Comparison of ENCODE assay signal across 18 cellular contexts in the genomic region with DNA sequence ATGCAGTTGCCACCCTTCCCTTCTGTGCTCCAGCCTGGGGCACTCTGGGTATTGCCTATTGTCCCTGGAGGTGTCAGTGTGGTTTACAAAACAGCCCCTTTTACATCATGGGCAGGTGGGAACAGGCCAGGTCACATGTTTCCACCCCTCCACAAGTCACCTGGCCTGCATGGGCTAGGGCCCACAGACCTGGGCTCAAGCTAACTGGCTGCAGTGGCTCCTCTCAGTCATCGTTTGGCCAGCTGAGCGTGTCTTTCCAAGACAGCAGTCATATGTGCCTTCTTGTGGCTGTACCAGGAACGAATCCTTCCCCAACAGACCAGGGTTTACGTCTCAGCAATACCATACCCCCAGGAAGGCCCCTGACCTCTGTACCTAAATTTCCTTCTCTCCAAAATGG. TPM values are rescaled to one million over a fixed set of nuclear protein-coding genes. Genes with fewer than 3 reads are reported as not detected.
DNase-seq lines count a peak whose midpoint lies in the region; TF ChIP-seq lines count a peak whose summit lies in the region.
"Had no signal": no experiment of that assay in that cellular context is flagged by ENCODE, and none has a peak within 500 bp of the region (broad histone marks: within the 10 kb centered on the region; RNA-seq: fewer than 3 reads in every experiment).

No MANE protein-coding gene starts in this region.

- intact Hi-C loops in A673 (cut with micrococcal nuclease; ENCODE audit: unreplicated experiment): no loop called here

- H3K9me3 ChIP-seq in BLaER1 (no peaks in the 10 kb centered on the region), osteoblast (ENCODE audit: low read depth, low read length) (no peaks in the 10 kb centered on the region), A673 (ENCODE audit: low read depth, low read length, poor library complexity, severe bottlenecking) (no peaks in the 10 kb centered on the region)
- H3K9me3 ChIP-seq in BLaER1 treated with 17β-estradiol and CSF1 and Interleukin-3, amounts not matched to agents 10 nM and 100 nM (replicated peaks in 1 of 11): no peaks in the 10 kb centered on the region
- H3K9me3 ChIP-seq: HAP-1 had no signal

- H3K4me2 ChIP-seq in BLaER1 (peak overlapping the region; percentile 78), osteoblast (ENCODE audit: insufficient read depth, low read length) (no peak overlapping the region)
- H3K4me2 ChIP-seq in BLaER1 treated with 17β-estradiol and CSF1 and Interleukin-3, amounts not matched to agents 10 nM and 100 nM: peak overlapping the region in 7 of 11 experiments; percentile 65 to 83 (median 77); a peak in 14 of 22 replicates

- no peak for TF ChIP-seq CTCF in VCaP (conservative IDR thresholded peaks at IDR 0.05)
- no peak for TF ChIP-seq CTCF in osteoblast (IDR thresholded peaks at IDR 0.05; ENCODE audit: extremely low read depth, low read depth, low read length)
- TF ChIP-seq CTCF in A673 (conservative IDR thresholded peaks at IDR 0.05; ENCODE audit: low read depth, low read length): no peak

- no peak overlapping the region for H2AFZ ChIP-seq in osteoblast (ENCODE audit: low read length)

- peaks cover 31% of the 10 kb centered on the region for H3K36me3 ChIP-seq in BLaER1
- H3K36me3 ChIP-seq in BLaER1 treated with 17β-estradiol and CSF1 and Interleukin-3, amounts not matched to agents 10 nM and 100 nM: peaks cover 0 to 34% (median 20%) of the 10 kb centered on the region in 11 experiments; a peak in 10 of 22 replicates
- H3K36me3 ChIP-seq in osteoblast (ENCODE audit: insufficient read depth, low read length): no peaks in the 10 kb centered on the region
- H3K36me3 ChIP-seq in A673 (ENCODE audit: insufficient read depth, low read length, poor library complexity, severe bottlenecking): no peaks in the 10 kb centered on the region
- H3K36me3 ChIP-seq: HAP-1 had no signal

- peak; percentile 79 for DNase-seq in osteoblast (ENCODE audit: insufficient read length, low spot score, missing footprints)
- DNase-seq in A673 (ENCODE audit: low spot score): no peak
- DNase-seq in DMS53 treated with DMSO at 0.1 percent for 48 hours (lab: John Stamatoyannopoulos, UW; ENCODE audit: unreplicated experiment): no peak
- no peak for DNase-seq in T-helper 1 cell
- DNase-seq: AML-193; Calu3; CD8-positive, alpha-beta T cell; DND-41; EL; IMR-90 had no signal

- no peaks in the 10 kb centered on the region for H4K20me1 ChIP-seq in BLaER1
- H4K20me1 ChIP-seq in BLaER1 treated with 17β-estradiol and CSF1 and Interleukin-3, amounts not matched to agents 10 nM and 100 nM: peaks cover 0 to 9% (median 0%) of the 10 kb centered on the region in 11 experiments; a peak in 3 of 22 replicates
- no peaks in the 10 kb centered on the region for H4K20me1 ChIP-seq in osteoblast (ENCODE audit: insufficient read depth, low read length)

- H3K27ac ChIP-seq in BLaER1 (no peak overlapping the region; the same call in 1 of the 2 replicates), VCaP (peak overlapping the region; percentile 19; the same call in 1 of the 2 replicates), osteoblast (ENCODE audit: low read depth, low read length) (no peak overlapping the region), A673 (ENCODE audit: low read depth, low read length, poor library complexity, severe bottlenecking) (no peak overlapping the region)
- H3K27ac ChIP-seq in BLaER1 treated with 17β-estradiol and CSF1 and Interleukin-3, amounts not matched to agents 10 nM and 100 nM: no peak overlapping the region
- H3K27ac ChIP-seq: HL-60 had no signal

- POLR2A ChIA-PET in A673 (lab: Charles Lee; ENCODE audit: low non-redundant PET): no interaction called here

- H3K79me2 ChIP-seq in osteoblast (ENCODE audit: insufficient read depth, low read length): no peaks in the 10 kb centered on the region

- no peak overlapping the region for H3K9ac ChIP-seq in BLaER1
- no peak overlapping the region for H3K9ac ChIP-seq in BLaER1 treated with 17β-estradiol and CSF1 and Interleukin-3, amounts not matched to agents 10 nM and 100 nM

- BruUV-seq in A673 (replicated peaks; lab: Mats Ljungman, UMichigan): no TSS peak

- H3K4me3 ChIP-seq in BLaER1: no peak overlapping the region
- H3K4me3 ChIP-seq in BLaER1 treated with 17β-estradiol and CSF1 and Interleukin-3, amounts not matched to agents 10 nM and 100 nM: no peak overlapping the region
- H3K4me3 ChIP-seq in osteoblast (ENCODE audit: insufficient read depth, low read length): no peak overlapping the region
- H3K4me3 ChIP-seq in A673 (ENCODE audit: low read depth, low read length, poor library complexity, severe bottlenecking): no peak overlapping the region
- H3K4me3 ChIP-seq: HAP-1, K562 had no signal

- CTCF ChIA-PET in A673 (lab: Charles Lee): interaction anchor here (0.6 kb wide), 1 partner anchor 154 kb away, joined by 3 read pairs; no protein-coding TSS in a partner anchor

- peaks cover 33% of the 10 kb centered on the region for H3K4me1 ChIP-seq in BLaER1
- H3K4me1 ChIP-seq in BLaER1 treated with 17β-estradiol and CSF1 and Interleukin-3, amounts not matched to agents 10 nM and 100 nM: peaks cover 11 to 49% (median 39%) of the 10 kb centered on the region in 10 experiments
- H3K4me1 ChIP-seq in osteoblast (ENCODE audit: insufficient read depth, low read length): no peaks in the 10 kb centered on the region
- no peaks in the 10 kb centered on the region for H3K4me1 ChIP-seq in A673 (ENCODE audit: insufficient read depth, low read length, poor library complexity, severe bottlenecking)
- H3K4me1 ChIP-seq: HAP-1 had no signal

- H3K27me3 ChIP-seq in BLaER1 (no peaks in the 10 kb centered on the region), osteoblast (ENCODE audit: insufficient read depth, low read length) (peaks cover 12% of the 10 kb centered on the region), A673 (replicated peaks; ENCODE audit: insufficient read depth, low read depth, low read length, poor library complexity) (no peaks in the 10 kb centered on the region)
- H3K27me3 ChIP-seq in BLaER1 treated with 17β-estradiol and CSF1 and Interleukin-3, amounts not matched to agents 10 nM and 100 nM: no peaks in the 10 kb centered on the region

RNA-seq across cellular contexts. Expression of gene TAS1R2, which starts 10.4 kb away (rescaled TPM):
- total RNA-seq in osteoblast (not detected in 2 replicates), A673 (2021) (not detected in 2 replicates)
- total RNA-seq: Calu3; CD8-positive, alpha-beta T cell; H4; HT1080; IMR-90; K562 had no signal

RNA-seq across cellular contexts. Expression of gene ALDH4A1, which starts 32.5 kb away (rescaled TPM):
- total RNA-seq in osteoblast: 28.6 and 31.8 TPM in 2 replicates
- total RNA-seq in A673 (2021): 18.4 and 23.1 TPM in 2 replicates
